ENCODE assay signal across 8 cellular contexts in the genomic region with DNA sequence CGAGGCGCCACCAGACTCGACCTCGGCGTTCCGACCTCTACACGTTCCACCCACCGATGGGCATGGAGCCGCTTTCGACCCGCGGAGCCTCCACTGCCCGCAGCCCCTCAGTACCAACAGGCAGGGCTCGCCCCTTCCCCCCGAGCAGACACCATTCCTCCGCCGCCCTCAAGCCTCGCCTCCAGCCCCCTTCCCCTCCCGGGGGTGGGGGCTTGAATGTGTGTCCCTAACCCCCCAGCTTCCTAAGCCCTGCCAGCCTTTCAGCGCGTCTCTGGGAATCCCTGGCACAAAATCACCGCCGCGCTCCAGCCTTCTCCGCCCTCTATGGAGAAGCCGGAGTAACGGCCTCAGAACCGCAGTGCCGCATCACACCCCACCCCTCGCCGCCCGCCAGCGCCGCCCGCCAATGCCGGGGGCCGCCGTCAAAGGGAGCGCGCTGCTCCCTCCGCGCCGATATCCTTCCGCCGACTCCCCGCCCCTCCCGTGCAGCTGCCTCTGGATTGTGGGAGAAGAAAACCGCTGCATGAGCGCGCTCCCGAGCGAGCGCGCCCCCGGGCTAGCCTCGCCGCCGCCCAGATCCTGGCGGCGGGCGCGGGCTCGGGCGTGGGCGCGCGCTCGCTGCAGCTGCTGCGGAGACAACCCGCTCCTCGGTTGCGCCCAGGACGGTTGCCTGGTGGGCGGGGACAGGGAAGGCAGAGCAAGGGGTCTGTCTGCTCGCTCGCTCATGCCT. TPM values are rescaled to one million over a fixed set of nuclear protein-coding genes. Genes with fewer than 3 reads are reported as not detected.
DNase-seq lines count a peak whose midpoint lies in the region; ATAC-seq and TF ChIP-seq lines count a peak whose summit lies in the region.

A gene with protein sequence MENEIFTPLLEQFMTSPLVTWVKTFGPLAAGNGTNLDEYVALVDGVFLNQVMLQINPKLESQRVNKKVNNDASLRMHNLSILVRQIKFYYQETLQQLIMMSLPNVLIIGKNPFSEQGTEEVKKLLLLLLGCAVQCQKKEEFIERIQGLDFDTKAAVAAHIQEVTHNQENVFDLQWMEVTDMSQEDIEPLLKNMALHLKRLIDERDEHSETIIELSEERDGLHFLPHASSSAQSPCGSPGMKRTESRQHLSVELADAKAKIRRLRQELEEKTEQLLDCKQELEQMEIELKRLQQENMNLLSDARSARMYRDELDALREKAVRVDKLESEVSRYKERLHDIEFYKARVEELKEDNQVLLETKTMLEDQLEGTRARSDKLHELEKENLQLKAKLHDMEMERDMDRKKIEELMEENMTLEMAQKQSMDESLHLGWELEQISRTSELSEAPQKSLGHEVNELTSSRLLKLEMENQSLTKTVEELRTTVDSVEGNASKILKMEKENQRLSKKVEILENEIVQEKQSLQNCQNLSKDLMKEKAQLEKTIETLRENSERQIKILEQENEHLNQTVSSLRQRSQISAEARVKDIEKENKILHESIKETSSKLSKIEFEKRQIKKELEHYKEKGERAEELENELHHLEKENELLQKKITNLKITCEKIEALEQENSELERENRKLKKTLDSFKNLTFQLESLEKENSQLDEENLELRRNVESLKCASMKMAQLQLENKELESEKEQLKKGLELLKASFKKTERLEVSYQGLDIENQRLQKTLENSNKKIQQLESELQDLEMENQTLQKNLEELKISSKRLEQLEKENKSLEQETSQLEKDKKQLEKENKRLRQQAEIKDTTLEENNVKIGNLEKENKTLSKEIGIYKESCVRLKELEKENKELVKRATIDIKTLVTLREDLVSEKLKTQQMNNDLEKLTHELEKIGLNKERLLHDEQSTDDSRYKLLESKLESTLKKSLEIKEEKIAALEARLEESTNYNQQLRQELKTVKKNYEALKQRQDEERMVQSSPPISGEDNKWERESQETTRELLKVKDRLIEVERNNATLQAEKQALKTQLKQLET (N-terminal part only) (minus strand): TSS at position 343 of the 730 bp plus-strand sequence. CDS start 777 bp downstream, outside the sequence.

- H3K27ac Mint-ChIP-seq in activated T-helper 2 cell treated with anti-CD3 and anti-CD28 coated beads, Interferon-gamma antibody, Interleukin-2, Interleukin-4, amounts not matched to agents 10 μg/mL and 5 μg/mL and 100 μg/mL, durations not matched to agents 14 hours and 24 hours and 36 hours, result peak within 1 kb of the TSS; percentile 69
- H3K27ac Mint-ChIP-seq in natural killer cell treated with Interleukin-12 subunit alpha and Interleukin-12 subunit beta and Interleukin-15 and Interleukin-18, amount 100 ng/mL, for 72 hours, result peak within 1 kb of the TSS; percentile 38 to 77

- 0 out of 2 replicates have a peak, but pooled peaks have one; percentile 13 for TF ChIP-seq CTCF in LNCaP clone FGC (IDR thresholded peaks at IDR 0.05; ENCODE audit: control insufficient read depth, extremely low read depth, insufficient read depth)
- TF ChIP-seq CTCF in fibroblast of pulmonary artery (IDR thresholded peaks at IDR 0.05; ENCODE audit: low read length, missing control alignments), result peak; percentile 17

- intact Hi-C loops in activated T-helper 2 cell treated with anti-CD3 and anti-CD28 coated beads, Interferon-gamma antibody, Interleukin-2, Interleukin-4, amounts not matched to agents 10 μg/mL and 5 μg/mL and 100 μg/mL, durations not matched to agents 14 hours and 24 hours and 36 hours (cut with micrococcal nuclease), result loop anchor here (1.0 to 10.0 kb wide), 9 partner anchors 98 to 1305 kb away; a partner anchor contains a TSS

- no peaks in the 10 kb centered on the region for H3K9me3 Mint-ChIP-seq in activated T-helper 2 cell treated with anti-CD3 and anti-CD28 coated beads, Interferon-gamma antibody, Interleukin-2, Interleukin-4, amounts not matched to agents 10 μg/mL and 5 μg/mL and 100 μg/mL, durations not matched to agents 14 hours and 24 hours and 36 hours
- H3K9me3 Mint-ChIP-seq in natural killer cell treated with Interleukin-12 subunit alpha and Interleukin-12 subunit beta and Interleukin-15 and Interleukin-18, amount 100 ng/mL, for 72 hours, result no peaks in the 10 kb centered on the region

- H3K4me3 Mint-ChIP-seq in activated T-helper 2 cell treated with anti-CD3 and anti-CD28 coated beads, Interferon-gamma antibody, Interleukin-2, Interleukin-4, amounts not matched to agents 10 μg/mL and 5 μg/mL and 100 μg/mL, durations not matched to agents 14 hours and 24 hours and 36 hours (ENCODE audit: low read depth), result peak within 1 kb of the TSS; percentile 91
- peak within 1 kb of the TSS; percentile 94 for H3K4me3 Mint-ChIP-seq in natural killer cell treated with Interleukin-12 subunit alpha and Interleukin-12 subunit beta and Interleukin-15 and Interleukin-18, amount 100 ng/mL, for 72 hours

- ATAC-seq in natural killer cell treated with Interleukin-12 subunit alpha and Interleukin-12 subunit beta and Interleukin-15 and Interleukin-18, amount 100 ng/mL, for 72 hours, result peak; percentile 93 to 95

- no peaks in the 10 kb centered on the region for H3K36me3 Mint-ChIP-seq in activated T-helper 2 cell treated with anti-CD3 and anti-CD28 coated beads, Interferon-gamma antibody, Interleukin-2, Interleukin-4, amounts not matched to agents 10 μg/mL and 5 μg/mL and 100 μg/mL, durations not matched to agents 14 hours and 24 hours and 36 hours (ENCODE audit: low read depth)
- no peaks in the 10 kb centered on the region for H3K36me3 Mint-ChIP-seq in natural killer cell treated with Interleukin-12 subunit alpha and Interleukin-12 subunit beta and Interleukin-15 and Interleukin-18, amount 100 ng/mL, for 72 hours

- H3K4me3 ChIP-seq in LNCaP clone FGC (ENCODE audit: low read depth, low read length) (peak within 1 kb of the TSS; percentile 68), fibroblast of pulmonary artery (replicated peaks; ENCODE audit: low read depth, low read length) (peak within 1 kb of the TSS; percentile 84)

- DNase-seq in EL (peak; percentile 97), GOT3 (lab: John Stamatoyannopoulos, UW) (peak; percentile 94), LNCaP clone FGC (ENCODE audit: low read depth) (peak; percentile 69), RPMI8226 (peak; percentile 74), fibroblast of pulmonary artery (ENCODE audit: low read depth) (peak; percentile 98)
- peak; percentile 86 for DNase-seq in activated T-helper 2 cell treated with anti-CD3 and anti-CD28 coated beads, Interferon-gamma antibody, Interleukin-2, Interleukin-4, amounts not matched to agents 10 μg/mL and 5 μg/mL and 100 μg/mL, durations not matched to agents 14 hours and 24 hours and 36 hours (ENCODE audit: low spot score)
- peak; percentile 91 for DNase-seq in natural killer cell treated with Interleukin-12 subunit alpha and Interleukin-12 subunit beta and Interleukin-15 and Interleukin-18, amount 100 ng/mL, for 72 hours (ENCODE audit: low spot score)
- DNase-seq in stimulated activated naive CD4-positive, alpha-beta T cell treated with Interleukin-2 at 50 U/mL for 16 hours (lab: John Stamatoyannopoulos, UW), result peak; percentile 86

- peaks cover 27% of the 10 kb centered on the region for H3K4me1 Mint-ChIP-seq in activated T-helper 2 cell treated with anti-CD3 and anti-CD28 coated beads, Interferon-gamma antibody, Interleukin-2, Interleukin-4, amounts not matched to agents 10 μg/mL and 5 μg/mL and 100 μg/mL, durations not matched to agents 14 hours and 24 hours and 36 hours (ENCODE audit: low read depth)
- peaks cover 25 to 39% of the 10 kb centered on the region in 2 donors for H3K4me1 Mint-ChIP-seq in natural killer cell treated with Interleukin-12 subunit alpha and Interleukin-12 subunit beta and Interleukin-15 and Interleukin-18, amount 100 ng/mL, for 72 hours (ENCODE audit: low read depth in 2 of 2)

- peaks cover 29% of the 10 kb centered on the region for H3K27me3 Mint-ChIP-seq in activated T-helper 2 cell treated with anti-CD3 and anti-CD28 coated beads, Interferon-gamma antibody, Interleukin-2, Interleukin-4, amounts not matched to agents 10 μg/mL and 5 μg/mL and 100 μg/mL, durations not matched to agents 14 hours and 24 hours and 36 hours (ENCODE audit: low read depth)
- peaks cover 12% of the 10 kb centered on the region in 2 donors for H3K27me3 Mint-ChIP-seq in natural killer cell treated with Interleukin-12 subunit alpha and Interleukin-12 subunit beta and Interleukin-15 and Interleukin-18, amount 100 ng/mL, for 72 hours

RNA-seq across cellular contexts. Expression of the gene that starts here (rescaled TPM):
- 19.0 and 19.8 TPM in 2 replicates for total RNA-seq in activated T-helper 2 cell treated with anti-CD3 and anti-CD28 coated beads, Interferon-gamma antibody, Interleukin-2, Interleukin-4, amounts not matched to agents 10 μg/mL and 5 μg/mL and 100 μg/mL, durations not matched to agents 14 hours and 24 hours and 36 hours
- total RNA-seq in natural killer cell treated with Interleukin-12 subunit alpha and Interleukin-12 subunit beta and Interleukin-15 and Interleukin-18, amount 100 ng/mL, for 72 hours, result 10 to 100 TPM; 15.1 to 49.4 TPM

Comparison
In these comparisons a context has a peak if more than half of its experiments do, and no peak if none do; other contexts are left out.
1. Peak in every context shown above with its lines: DNase-seq, ATAC-seq and H3K4me3 ChIP-seq.